ENCODE assay signal across 14 cellular contexts in the genomic region with DNA sequence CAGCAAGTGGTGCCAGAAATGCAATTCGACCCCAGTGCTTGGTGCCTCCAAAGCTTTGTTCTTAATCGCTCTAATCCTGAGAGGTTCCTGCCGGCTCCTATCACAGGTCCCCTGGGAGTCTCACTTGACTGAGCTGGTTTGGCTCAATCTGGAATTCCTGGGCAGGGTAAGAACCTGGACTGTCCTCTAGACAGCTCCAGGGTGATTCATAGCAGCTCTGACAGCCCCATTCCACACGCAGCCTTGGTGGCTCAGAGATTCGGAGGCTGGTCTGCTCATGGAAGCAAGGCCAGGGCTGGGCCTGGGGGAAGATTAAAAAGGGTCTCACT. TPM values are rescaled to one million over a fixed set of nuclear protein-coding genes. Genes with fewer than 3 reads are reported as not detected.
DNase-seq lines count a peak whose midpoint lies in the region; ATAC-seq and TF ChIP-seq lines count a peak whose summit lies in the region.
"Had no signal": no experiment of that assay in that cellular context is flagged by ENCODE, and none has a peak within 500 bp of the region (broad histone marks: within the 10 kb centered on the region; RNA-seq: fewer than 3 reads in every experiment).

No MANE protein-coding gene starts in this region.

- ATAC-seq in GM18505 (IDR thresholded peaks at IDR 0.05; ENCODE audit: unreplicated experiment) = no peak
- ATAC-seq: left lobe of liver; SK-N-SH treated with all-trans-retinoic acid at 6 μM for 48 hours; stimulated activated naive CD8-positive, alpha-beta T cell treated with anti-CD3 and anti-CD28 coated beads, Interleukin-15, Interleukin-2, amounts not matched to agents 100 U/mL and 50 U/mL, for 24 hours had no signal

- H3K9me3 ChIP-seq in BLaER1 = no peaks in the 10 kb centered on the region

- no peak for TF ChIP-seq POLR2A in GM18505 (IDR thresholded peaks at IDR 0.05; ENCODE audit: borderline replicate concordance, extremely low read depth, insufficient read depth, insufficient read length)

- H3K36me3 ChIP-seq in BLaER1 = peaks cover 55% of the 10 kb centered on the region

- peaks cover 18% of the 10 kb centered on the region for H4K20me1 ChIP-seq in BLaER1

- H3K4me3 ChIP-seq in BLaER1 = no peak overlapping the region
- H3K4me3 ChIP-seq: skin epidermis had no signal

- H3K9ac ChIP-seq in BLaER1 = no peak overlapping the region

- H3K27ac ChIP-seq in BLaER1 = no peak overlapping the region

- peak overlapping the region; percentile 42 for H3K4me2 ChIP-seq in BLaER1

- DNase-seq in LHCN-M2 (ENCODE audit: low read depth) = peak; percentile 78
- peak; percentile 75 for DNase-seq in astrocyte of the hippocampus (ENCODE audit: low read depth, low spot score)
- peak; percentile 91 for DNase-seq in kidney tubule cell (ENCODE audit: low spot score)
- no peak for DNase-seq in NCI-H1048 (lab: John Stamatoyannopoulos, UW)
- DNase-seq in HuH-7.5 (ENCODE audit: low spot score) = no peak
- no peak for DNase-seq in anterior cingulate cortex (lab: John Stamatoyannopoulos, UW)
- DNase-seq: activated T-cell treated with anti-CD3 and anti-CD28 coated beads for 4 hours; CD4-positive, alpha-beta memory T cell; stimulated activated naive CD8-positive, alpha-beta T cell treated with anti-CD3 and anti-CD28 coated beads, Interleukin-15, Interleukin-2, amounts not matched to agents 100 U/mL and 50 U/mL, for 24 hours had no signal

- no peaks in the 10 kb centered on the region for H3K27me3 ChIP-seq in BLaER1

- peaks cover 44% of the 10 kb centered on the region for H3K4me1 ChIP-seq in BLaER1

RNA-seq across cellular contexts. Expression of gene MYO5C, which starts 37.9 kb away (rescaled TPM):
- total RNA-seq in LHCN-M2 (2014; rRNA removed) = 0.26 and 2.0 TPM in 2 replicates
- 0.13 TPM for polyA plus RNA-seq in LHCN-M2 (2012)

Comparison
In these comparisons a context has a peak if more than half of its experiments do, and no peak if none do; other contexts are left out.
1. DNase-seq: peak in LHCN-M2 (single experiment), astrocyte of the hippocampus (single experiment) and kidney tubule cell (single experiment); none in NCI-H1048 (single experiment), HuH-7.5 (single experiment) and anterior cingulate cortex (0 of 58).